In genomic region chr20:36273414-36274247, GRCh38 we compare ENCODE assay signal across 8 cellular contexts. TPM values are rescaled to one million over a fixed set of nuclear protein-coding genes. Genes with fewer than 3 reads are reported as not detected.
DNase-seq lines count a peak whose midpoint lies in the region; ATAC-seq and TF ChIP-seq lines count a peak whose summit lies in the region.

No MANE protein-coding gene starts in this region.

- WGBS in endodermal cell (ENCODE audit: insufficient coverage in 1 of 2, insufficient read length in 1 of 2), 2 experiments = 81 to 86% methylated on average over 13 to 14 of the region's 14 CpGs

- no peak overlapping the region for H3K4me3 Mint-ChIP-seq in endodermal cell
- no peak overlapping the region for H3K4me3 Mint-ChIP-seq in stimulated activated effector memory CD8-positive, alpha-beta T cell treated with anti-CD3 and anti-CD28 coated beads, Interleukin-12 subunit alpha, Interleukin-12 subunit beta, amount 100 ng/mL, for 72 hours

- no peaks in the 10 kb centered on the region for H3K36me3 Mint-ChIP-seq in endodermal cell (ENCODE audit: low read depth)
- H3K36me3 Mint-ChIP-seq in stimulated activated effector memory CD8-positive, alpha-beta T cell treated with anti-CD3 and anti-CD28 coated beads, Interleukin-12 subunit alpha, Interleukin-12 subunit beta, amount 100 ng/mL, for 72 hours = no peaks in the 10 kb centered on the region

- no peaks in the 10 kb centered on the region for H3K9me3 Mint-ChIP-seq in endodermal cell
- H3K9me3 Mint-ChIP-seq in stimulated activated effector memory CD8-positive, alpha-beta T cell treated with anti-CD3 and anti-CD28 coated beads, Interleukin-12 subunit alpha, Interleukin-12 subunit beta, amount 100 ng/mL, for 72 hours = no peaks in the 10 kb centered on the region

- no peak overlapping the region for H3K27ac Mint-ChIP-seq in endodermal cell
- no peak overlapping the region for H3K27ac Mint-ChIP-seq in stimulated activated effector memory CD8-positive, alpha-beta T cell treated with anti-CD3 and anti-CD28 coated beads, Interleukin-12 subunit alpha, Interleukin-12 subunit beta, amount 100 ng/mL, for 72 hours

- DNase-seq in activated CD4-positive, alpha-beta T cell treated with anti-CD3 and anti-CD28 coated beads for 48 hours = peak; percentile 24
- DNase-seq in activated CD4-positive, alpha-beta T cell treated with anti-CD3 and anti-CD28 coated beads for 4 hours = no peak
- DNase-seq in NCI-H226 (peak; percentile 9), endodermal cell (no peak), cortex of kidney (lab: John Stamatoyannopoulos, UW) (no peak), GDM1 (lab: John Stamatoyannopoulos, UW) (no peak)
- no peak for DNase-seq in stimulated activated effector memory CD8-positive, alpha-beta T cell treated with anti-CD3 and anti-CD28 coated beads, Interleukin-12 subunit alpha, Interleukin-12 subunit beta, amount 100 ng/mL, for 72 hours (ENCODE audit: low spot score in 2 of 2)
- DNase-seq in stimulated activated CD4-positive, alpha-beta T cell treated with anti-CD3 and anti-CD28 coated beads, Interleukin-4, amount 100 ng/mL, for 4 hours = no peak

- H3K27me3 Mint-ChIP-seq in endodermal cell (ENCODE audit: insufficient read depth) = no peaks in the 10 kb centered on the region

- no peaks in the 10 kb centered on the region for H3K4me1 Mint-ChIP-seq in endodermal cell
- H3K4me1 Mint-ChIP-seq in stimulated activated effector memory CD8-positive, alpha-beta T cell treated with anti-CD3 and anti-CD28 coated beads, Interleukin-12 subunit alpha, Interleukin-12 subunit beta, amount 100 ng/mL, for 72 hours = no peaks in the 10 kb centered on the region

- peak overlapping the region; percentile 72 for H3K27ac ChIP-seq in endodermal cell (ENCODE audit: low read depth, low read length)

- peak; percentile 25 for ATAC-seq in stimulated activated effector memory CD8-positive, alpha-beta T cell treated with anti-CD3 and anti-CD28 coated beads, Interleukin-12 subunit alpha, Interleukin-12 subunit beta, amount 100 ng/mL, for 72 hours

- H3K36me3 ChIP-seq in endodermal cell (ENCODE audit: control insufficient read depth, insufficient read depth, low read length) = no peaks in the 10 kb centered on the region

- H3K9me3 ChIP-seq in endodermal cell (ENCODE audit: control insufficient read depth, low read length) = no peaks in the 10 kb centered on the region

- no peaks in the 10 kb centered on the region for H3K27me3 ChIP-seq in endodermal cell (ENCODE audit: control insufficient read depth, insufficient read depth, low read length, poor library complexity, severe bottlenecking)

- no peaks in the 10 kb centered on the region for H3K4me1 ChIP-seq in endodermal cell (ENCODE audit: control insufficient read depth, insufficient read depth, low read length)

- no peak overlapping the region for H3K4me3 ChIP-seq in endodermal cell (ENCODE audit: low read length)

- H3K9ac ChIP-seq in endodermal cell (ENCODE audit: extremely low read depth, low read length, poor library complexity, severe bottlenecking) = no peak overlapping the region

- TF ChIP-seq CTCF in endodermal cell (conservative IDR thresholded peaks at IDR 0.05) = peak; percentile 64

RNA-seq across cellular contexts. Expression of gene DLGAP4, which starts 32.5 kb away (rescaled TPM):
- 10 to 100 TPM; 62.9 to 78.2 TPM for total RNA-seq in endodermal cell
- 94.6 TPM for polyA plus RNA-seq in endodermal cell (2013, experiment 1 of 2)
- polyA plus RNA-seq in endodermal cell (2013, experiment 2 of 2) = 90.8 TPM

RNA-seq across cellular contexts. Expression of gene AAR2, which starts 37.4 kb away (rescaled TPM):
- 10 to 100 TPM; 23.5 to 24.3 TPM for total RNA-seq in endodermal cell
- 31.3 TPM for polyA plus RNA-seq in endodermal cell (2013, experiment 1 of 2)
- polyA plus RNA-seq in endodermal cell (2013, experiment 2 of 2) = 27.6 TPM

Comparison
In these comparisons a context has a peak if more than half of its experiments do, and no peak if none do; other contexts are left out.
1. DNase-seq: peak in activated CD4-positive, alpha-beta T cell treated with anti-CD3 and anti-CD28 coated beads for 48 hours (single experiment) and NCI-H226 (single experiment); none in activated CD4-positive, alpha-beta T cell treated with anti-CD3 and anti-CD28 coated beads for 4 hours (0 of 2), endodermal cell (single experiment), stimulated activated effector memory CD8-positive, alpha-beta T cell treated with anti-CD3 and anti-CD28 coated beads, Interleukin-12 subunit alpha, Interleukin-12 subunit beta, amount 100 ng/mL, for 72 hours (0 of 2), cortex of kidney (single experiment), stimulated activated CD4-positive, alpha-beta T cell treated with anti-CD3 and anti-CD28 coated beads, Interleukin-4, amount 100 ng/mL, for 4 hours (0 of 2) and GDM1 (single experiment).